11 cellular contexts compared by ENCODE assay signal in the genomic region with DNA sequence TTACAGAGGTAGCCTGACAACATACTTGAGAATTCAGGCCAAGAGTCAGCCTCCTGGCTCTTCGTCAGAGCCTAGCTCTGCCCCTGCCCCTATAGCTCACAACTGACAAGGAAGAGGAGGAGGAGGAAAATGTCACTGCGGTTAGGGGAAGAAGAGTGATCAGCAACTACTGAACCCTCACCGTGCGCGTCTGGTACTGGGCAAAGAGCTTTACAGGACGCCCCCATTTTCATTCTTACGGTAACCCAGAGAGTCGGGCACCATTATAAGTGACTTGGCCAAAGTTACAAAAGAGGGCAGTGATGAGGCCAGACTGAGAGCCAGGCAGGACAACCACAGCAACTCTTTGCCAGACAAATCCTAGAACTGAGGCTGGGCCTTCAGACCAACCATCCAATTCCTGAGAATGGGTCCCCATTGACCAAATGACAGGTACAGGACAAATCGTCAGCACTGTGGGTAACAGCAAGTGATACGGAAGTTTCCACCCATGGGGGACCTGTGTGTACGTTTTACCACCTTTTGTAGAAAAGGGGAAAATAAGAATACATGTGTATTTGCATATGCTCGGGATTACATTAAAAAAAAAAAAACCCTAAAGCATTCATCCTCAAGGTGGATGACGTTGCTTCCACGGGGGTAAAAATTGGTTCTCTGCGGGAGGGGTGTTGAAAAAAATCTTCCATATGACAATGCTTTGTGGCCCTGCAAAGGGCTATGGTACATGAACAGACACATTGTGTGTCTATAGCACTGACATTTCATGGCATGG.
DNase-seq lines count a peak whose midpoint lies in the region; ATAC-seq and TF ChIP-seq lines count a peak whose summit lies in the region.
"Had no signal": no experiment of that assay in that cellular context is flagged by ENCODE, and none has a peak within 500 bp of the region (broad histone marks: within the 10 kb centered on the region; RNA-seq: fewer than 3 reads in every experiment).

No MANE protein-coding gene starts in this region.

- H3K4me1 ChIP-seq in CD4-positive, alpha-beta memory T cell (ENCODE audit: insufficient read depth, low read length), result peaks cover 80% of the 10 kb centered on the region
- peaks cover 23% of the 10 kb centered on the region for H3K4me1 ChIP-seq in NT2/D1 (ENCODE audit: insufficient read depth, insufficient read length)

- CTCF ChIA-PET in CD4-positive, alpha-beta memory T cell (lab: Charles Lee; ENCODE audit: partially characterized antibody), result interaction anchor here (0.7 to 3.3 kb wide), 11 partner anchors 10 to 171 kb away, joined by 3 to 21 read pairs (median 4); no protein-coding TSS in a partner anchor

- no peaks in the 10 kb centered on the region for H3K27me3 Mint-ChIP-seq in CD4-positive, alpha-beta memory T cell
- H3K27me3 Mint-ChIP-seq in natural killer cell (ENCODE audit: low read depth in 2 of 2), result no peaks in the 10 kb centered on the region

- H3K4me3 ChIP-seq in CD4-positive, alpha-beta memory T cell (ENCODE audit: low read length in 2 of 2), result peak overlapping the region; percentile 3 to 17
- H3K4me3 ChIP-seq in NT2/D1 (ENCODE audit: insufficient read length, low read depth), result peak overlapping the region; percentile 5
- H3K4me3 ChIP-seq: BLaER1 treated with 17β-estradiol and CSF1 and Interleukin-3, amounts not matched to agents 10 nM and 100 nM had no signal

- H3K4me3 Mint-ChIP-seq in CD4-positive, alpha-beta memory T cell, result peak overlapping the region; percentile 60 to 84 (median 76)
- H3K4me3 Mint-ChIP-seq in natural killer cell, result peak overlapping the region; percentile 29

- DNase-seq in CD4-positive, alpha-beta memory T cell, result peak in 4 of 5 donors; percentile 27 to 74 (median 40)
- DNase-seq in NT2/D1 (ENCODE audit: low read depth, low spot score) (no peak), natural killer cell (no peak), NCI-H1694 (lab: John Stamatoyannopoulos, UW) (no peak), head of caudate nucleus (no peak)
- peak; percentile 22 for DNase-seq in activated T-helper 9 cell treated with anti-CD3 and anti-CD28 coated beads, Interleukin-2, amount 50 U/mL, for 16 hours (ENCODE audit: low read depth)
- DNase-seq: NCI-H1048, NCI-H345 had no signal

- no peaks in the 10 kb centered on the region for H3K9me3 Mint-ChIP-seq in CD4-positive, alpha-beta memory T cell
- H3K9me3 Mint-ChIP-seq in natural killer cell, result no peaks in the 10 kb centered on the region

- peaks cover 24 to 70% of the 10 kb centered on the region in 2 donors for H3K36me3 Mint-ChIP-seq in CD4-positive, alpha-beta memory T cell
- peaks cover 5% of the 10 kb centered on the region for H3K36me3 Mint-ChIP-seq in natural killer cell

- POLR2A ChIA-PET in CD4-positive, alpha-beta memory T cell (lab: Charles Lee; ENCODE audit: partially characterized antibody), result interaction anchor here (0.6 to 6.8 kb wide), 10 partner anchors 10 to 118 kb away, joined by 3 to 46 read pairs (median 6); a partner anchor contains a TSS

- H3K27ac Mint-ChIP-seq in CD4-positive, alpha-beta memory T cell, result peak overlapping the region; percentile 87 to 95 (median 94)
- H3K27ac Mint-ChIP-seq in natural killer cell, result peak overlapping the region; percentile 75 to 81

- H3K36me3 ChIP-seq in CD4-positive, alpha-beta memory T cell (ENCODE audit: insufficient read depth, low read length), result peaks cover 21% of the 10 kb centered on the region
- H3K36me3 ChIP-seq in NT2/D1 (ENCODE audit: insufficient read depth, insufficient read length, low read length), result peaks cover 5% of the 10 kb centered on the region

- TF ChIP-seq CTCF in natural killer cell (IDR thresholded peaks at IDR 0.05), result no peak

- H3K27ac ChIP-seq in CD4-positive, alpha-beta memory T cell (ENCODE audit: low read depth, low read length), result peak overlapping the region; percentile 71

- H3K9ac ChIP-seq in NT2/D1 (ENCODE audit: insufficient read length, low read depth), result peak overlapping the region; percentile 22

- no peaks in the 10 kb centered on the region for H3K9me3 ChIP-seq in CD4-positive, alpha-beta memory T cell (ENCODE audit: control insufficient read depth in 1 of 2, low read length in 2 of 2)
- H3K9me3 ChIP-seq in NT2/D1 (ENCODE audit: insufficient read depth, low read length), result no peaks in the 10 kb centered on the region
- H3K9me3 ChIP-seq: BLaER1 treated with 17β-estradiol and CSF1 and Interleukin-3, amounts not matched to agents 10 nM and 100 nM had no signal

- peaks cover 61 to 89% (median 72%) of the 10 kb centered on the region in 4 donors for H3K4me1 Mint-ChIP-seq in CD4-positive, alpha-beta memory T cell
- peaks cover 73 to 79% of the 10 kb centered on the region in 2 donors for H3K4me1 Mint-ChIP-seq in natural killer cell

- intact Hi-C loops in CD4-positive, alpha-beta memory T cell (cut with micrococcal nuclease), result loop anchor here (1.0 to 5.0 kb wide), 4 partner anchors 20 to 118 kb away; a partner anchor contains a TSS
- intact Hi-C loops in natural killer cell (cut with micrococcal nuclease) (no loop called here), head of caudate nucleus (cut with DNase I) (no loop called here)

- ATAC-seq in natural killer cell (no peak), HG03159 (IDR thresholded peaks at IDR 0.05; ENCODE audit: unreplicated experiment) (no peak), HG03095 (IDR thresholded peaks at IDR 0.05; ENCODE audit: unreplicated experiment) (no peak)

- H3K27me3 ChIP-seq in CD4-positive, alpha-beta memory T cell (ENCODE audit: insufficient read depth, low read length), result no peaks in the 10 kb centered on the region
- no peaks in the 10 kb centered on the region for H3K27me3 ChIP-seq in NT2/D1 (ENCODE audit: insufficient read depth, insufficient read length)
- H3K27me3 ChIP-seq: BLaER1 treated with 17β-estradiol and CSF1 and Interleukin-3, amounts not matched to agents 10 nM and 100 nM had no signal

Comparison
In these comparisons a context has a peak if more than half of its experiments do, and no peak if none do; other contexts are left out.
1. DNase-seq: peak in CD4-positive, alpha-beta memory T cell (4 of 5) and activated T-helper 9 cell treated with anti-CD3 and anti-CD28 coated beads, Interleukin-2, amount 50 U/mL, for 16 hours (single experiment); none in NT2/D1 (single experiment), natural killer cell (single experiment), NCI-H1694 (single experiment) and head of caudate nucleus (0 of 42).